30 cellular contexts compared by ENCODE assay signal in the genomic region with DNA sequence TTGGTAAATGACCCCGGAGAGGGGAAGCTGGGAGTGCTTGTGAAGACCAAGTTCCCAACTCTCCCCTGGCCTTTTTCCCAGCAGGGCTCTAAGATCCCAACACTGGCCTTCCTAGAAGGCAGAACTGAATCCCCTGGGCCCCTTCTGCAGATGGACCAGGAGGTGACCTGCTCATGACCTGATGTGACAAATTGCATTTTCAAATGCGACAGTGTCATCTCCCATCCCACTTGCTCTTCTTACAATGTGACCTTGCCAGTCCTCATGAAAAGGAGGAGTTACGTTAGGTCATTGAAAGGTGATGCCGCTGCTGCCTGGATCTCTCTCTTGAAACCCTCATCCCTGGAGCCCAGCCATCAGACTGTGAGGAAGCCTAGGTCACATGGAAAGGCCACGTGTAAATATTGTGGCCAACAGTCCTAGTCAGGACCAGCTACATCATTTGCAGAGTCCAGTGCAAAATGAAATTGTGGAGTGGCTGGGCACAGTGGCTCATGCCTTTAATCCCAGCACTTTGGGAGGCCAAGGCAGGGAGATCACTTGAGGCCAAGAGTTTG. TPM values are rescaled to one million over a fixed set of nuclear protein-coding genes. Genes with fewer than 3 reads are reported as not detected.
A peak's percentile ranks its signal among the peaks of the same experiment; 100 is the strongest.
DNase-seq lines count a peak whose midpoint lies in the region; TF ChIP-seq lines count a peak whose summit lies in the region.
"Had no signal": no experiment of that assay in that cellular context is flagged by ENCODE, and none has a peak within 500 bp of the region (broad histone marks: within the 10 kb centered on the region; RNA-seq: fewer than 3 reads in every experiment).

No MANE protein-coding gene starts in this region.

- H3K36me3 Mint-ChIP-seq in brain (peaks cover 10% of the 10 kb centered on the region), neural progenitor cell (no peaks in the 10 kb centered on the region)

- H3K9me2 ChIP-seq in OCI-LY7 (ENCODE audit: insufficient read depth, low read length) = no peaks in the 10 kb centered on the region

- H4K20me1 ChIP-seq in neural progenitor cell (ENCODE audit: low read depth) = peaks cover 11% of the 10 kb centered on the region
- no peaks in the 10 kb centered on the region for H4K20me1 ChIP-seq in OCI-LY7 (ENCODE audit: insufficient read depth, low read length)

- BruUV-seq in OCI-LY7 (replicated peaks; lab: Mats Ljungman, UMichigan) = no TSS peak

- POLR2A ChIA-PET in OCI-LY7 (lab: Charles Lee) = interaction anchor here (0.7 kb wide), 2 partner anchors 108 to 221 kb away, joined by 3 to 4 read pairs; no protein-coding TSS in a partner anchor

- H3K4me1 Mint-ChIP-seq in brain = peaks cover 8% of the 10 kb centered on the region
- H3K4me1 Mint-ChIP-seq in neural progenitor cell = peaks cover 11% of the 10 kb centered on the region
- H3K4me1 Mint-ChIP-seq: activated CD4-positive, alpha-beta memory T cell treated with anti-CD3 and anti-CD28 coated beads, Interleukin-2, amount 10 ng/mL, durations not matched to agents 7 days and 5 days; activated naive CD8-positive, alpha-beta T cell treated with anti-CD3 and anti-CD28 coated beads, Interleukin-2, amount 50 U/mL, for 24 hours had no signal

- H3K27ac ChIP-seq in neural progenitor cell = no peak overlapping the region
- H3K27ac ChIP-seq in OCI-LY7 (ENCODE audit: low read depth, low read length, poor library complexity, severe bottlenecking) = no peak overlapping the region
- H3K27ac ChIP-seq: C4-2B, gastroesophageal sphincter, RWPE1, skin epidermis, uterus had no signal

- H3K4me1 ChIP-seq in neural progenitor cell (peaks cover 21% of the 10 kb centered on the region), OCI-LY7 (ENCODE audit: insufficient read depth, low read length, poor library complexity, severe bottlenecking) (no peaks in the 10 kb centered on the region)
- H3K4me1 ChIP-seq: Caco-2, gastroesophageal sphincter, uterus had no signal

- peaks cover 3% of the 10 kb centered on the region for H3K27me3 Mint-ChIP-seq in brain
- peaks cover 2% of the 10 kb centered on the region for H3K27me3 Mint-ChIP-seq in neural progenitor cell (ENCODE audit: insufficient read depth, low read depth)

- H3K9me3 ChIP-seq in neural progenitor cell (ENCODE audit: low read depth) (no peaks in the 10 kb centered on the region), OCI-LY7 (ENCODE audit: low read length) (no peaks in the 10 kb centered on the region)
- H3K9me3 ChIP-seq: Caco-2, gastroesophageal sphincter, uterus had no signal

- CTCF ChIA-PET in OCI-LY7 (lab: Charles Lee; ENCODE audit: unreplicated experiment) = no interaction called here

- H3K27ac Mint-ChIP-seq in brain = peak overlapping the region in 3 of 5 experiments; percentile 26 to 77 (median 65)
- no peak overlapping the region for H3K27ac Mint-ChIP-seq in neural progenitor cell
- H3K27ac Mint-ChIP-seq: activated CD4-positive, alpha-beta memory T cell treated with anti-CD3 and anti-CD28 coated beads, Interleukin-2, amount 10 ng/mL, durations not matched to agents 7 days and 5 days; activated naive CD8-positive, alpha-beta T cell treated with anti-CD3 and anti-CD28 coated beads, Interleukin-2, amount 50 U/mL, for 24 hours; activated T-helper 2 cell treated with anti-CD3 and anti-CD28 coated beads, Interferon-gamma antibody, Interleukin-2, Interleukin-4, amounts not matched to agents 10 μg/mL and 5 μg/mL and 100 μg/mL, durations not matched to agents 14 hours and 24 hours and 36 hours; stimulated activated naive CD8-positive, alpha-beta T cell treated with anti-CD3 and anti-CD28 coated beads, Interleukin-15, Interleukin-2, amounts not matched to agents 100 ng/mL and 50 ng/mL, for 24 hours; T-helper 1 cell treated with Interleukin-12 subunit alpha and Interleukin-12 subunit beta and Interleukin-4 antibody, amounts not matched to agents 30 μg/mL and 1 μg/mL, for 36 hours had no signal

- DNase-seq in NCI-H2196 treated with DMSO at 0.1 percent for 48 hours (lab: John Stamatoyannopoulos, UW; ENCODE audit: unreplicated experiment) (peak; percentile 38), neural progenitor cell (ENCODE audit: low spot score) (no peak), OCI-LY7 (ENCODE audit: low spot score) (no peak)
- DNase-seq in effector CD8-positive, alpha-beta T cell (lab: John Stamatoyannopoulos, UW) = no peak
- DNase-seq: activated CD4-positive, alpha-beta memory T cell treated with anti-CD3 and anti-CD28 coated beads, Interleukin-2, amount 10 ng/mL, durations not matched to agents 7 days and 5 days; activated CD4-positive, CD25-positive, alpha-beta regulatory T cell treated with anti-CD3 and anti-CD28 coated beads, Interleukin-2, amount 50 U/mL, for 72 hours; activated CD8-positive, alpha-beta memory T cell treated with anti-CD3 and anti-CD28 coated beads, Interleukin-2, amount 50 U/mL, for 48 hours; activated naive CD8-positive, alpha-beta T cell treated with anti-CD3 and anti-CD28 coated beads, Interleukin-2, amount 50 U/mL, for 24 hours; midbrain; naive thymus-derived CD8-positive, alpha-beta T cell; NCI-H1092 treated with DMSO at 0.1 percent for 48 hours; NCI-H2081; NCI-H446; NCI-H774; uterus had no signal

- H3K9ac ChIP-seq in neural progenitor cell = no peak overlapping the region

- H2AFZ ChIP-seq in neural progenitor cell (replicated peaks) (no peak overlapping the region), OCI-LY7 (ENCODE audit: low read length) (no peak overlapping the region)

- H3K9me3 Mint-ChIP-seq in brain = no peaks in the 10 kb centered on the region
- H3K9me3 Mint-ChIP-seq in neural progenitor cell = no peaks in the 10 kb centered on the region
- H3K9me3 Mint-ChIP-seq: activated CD4-positive, alpha-beta memory T cell treated with anti-CD3 and anti-CD28 coated beads, Interleukin-2, amount 10 ng/mL, durations not matched to agents 7 days and 5 days; activated naive CD8-positive, alpha-beta T cell treated with anti-CD3 and anti-CD28 coated beads, Interleukin-2, amount 50 U/mL, for 24 hours; activated T-helper 2 cell treated with anti-CD3 and anti-CD28 coated beads, Interferon-gamma antibody, Interleukin-2, Interleukin-4, amounts not matched to agents 10 μg/mL and 5 μg/mL and 100 μg/mL, durations not matched to agents 14 hours and 24 hours and 36 hours; naive thymus-derived CD8-positive, alpha-beta T cell; stimulated activated naive CD8-positive, alpha-beta T cell treated with anti-CD3 and anti-CD28 coated beads, Interleukin-15, Interleukin-2, amounts not matched to agents 100 ng/mL and 50 ng/mL, for 24 hours; T-helper 1 cell treated with Interleukin-12 subunit alpha and Interleukin-12 subunit beta and Interleukin-4 antibody, amounts not matched to agents 30 μg/mL and 1 μg/mL, for 36 hours had no signal

- peaks cover 10% of the 10 kb centered on the region for H3K27me3 ChIP-seq in neural progenitor cell
- H3K27me3 ChIP-seq: dorsolateral prefrontal cortex, uterus had no signal

- no peak overlapping the region for H3K4me3 ChIP-seq in neural progenitor cell
- H3K4me3 ChIP-seq in OCI-LY7 (ENCODE audit: low read depth, low read length, poor library complexity, severe bottlenecking) = no peak overlapping the region
- H3K4me3 ChIP-seq: dorsolateral prefrontal cortex, gastroesophageal sphincter, skin epidermis, uterus had no signal

- H3K36me3 ChIP-seq in neural progenitor cell (no peaks in the 10 kb centered on the region), OCI-LY7 (ENCODE audit: insufficient read depth, low read length) (no peaks in the 10 kb centered on the region)
- H3K36me3 ChIP-seq: gastroesophageal sphincter, uterus had no signal

- H3K79me2 ChIP-seq in neural progenitor cell (ENCODE audit: low read depth) (no peaks in the 10 kb centered on the region), OCI-LY7 (ENCODE audit: insufficient read depth, low read depth, low read length) (no peaks in the 10 kb centered on the region)

- H3K4me3 Mint-ChIP-seq in brain (no peak overlapping the region), neural progenitor cell (peak overlapping the region; percentile 50)
- H3K4me3 Mint-ChIP-seq: activated CD4-positive, alpha-beta memory T cell treated with anti-CD3 and anti-CD28 coated beads, Interleukin-2, amount 10 ng/mL, durations not matched to agents 7 days and 5 days; activated naive CD8-positive, alpha-beta T cell treated with anti-CD3 and anti-CD28 coated beads, Interleukin-2, amount 50 U/mL, for 24 hours; naive thymus-derived CD8-positive, alpha-beta T cell; stimulated activated naive CD8-positive, alpha-beta T cell treated with anti-CD3 and anti-CD28 coated beads, Interleukin-15, Interleukin-2, amounts not matched to agents 100 ng/mL and 50 ng/mL, for 24 hours; T-helper 1 cell treated with Interleukin-12 subunit alpha and Interleukin-12 subunit beta and Interleukin-4 antibody, amounts not matched to agents 30 μg/mL and 1 μg/mL, for 36 hours had no signal

- TF ChIP-seq CTCF in brain (conservative IDR thresholded peaks at IDR 0.05) (no peak), neural progenitor cell (IDR thresholded peaks at IDR 0.05) (no peak), OCI-LY7 (conservative IDR thresholded peaks at IDR 0.05; ENCODE audit: low read length) (no peak)

- peak overlapping the region; percentile 71 for H3K4me2 ChIP-seq in neural progenitor cell
- H3K4me2 ChIP-seq in OCI-LY7 (ENCODE audit: low read length) = no peak overlapping the region

- H3F3A ChIP-seq in neural progenitor cell (ENCODE audit: low read depth) = peaks cover 22% of the 10 kb centered on the region

- intact Hi-C loops in OCI-LY7 (cut with micrococcal nuclease; ENCODE audit: unreplicated experiment) = no loop called here

RNA-seq across cellular contexts. Expression of gene C1QTNF4, which starts 5.7 kb away (rescaled TPM):
- polyA plus RNA-seq in brain (ENCODE audit: insufficient read depth, low read depth, low replicate concordance) = 15.8 TPM
- total RNA-seq in neural progenitor cell (ENCODE audit: low replicate concordance) = 0.39 and 9.7 TPM in 2 replicates
- total RNA-seq in OCI-LY7 (2014; rRNA removed; shearing (Covaris generic)) = 3.6 TPM in 1 of 2 replicates, not detected in the other
- total RNA-seq in OCI-LY7 (2022) = 0.30 TPM in 1 of 2 replicates, not detected in the other
- total RNA-seq: SK-MEL-5 had no signal
- polyA plus RNA-seq: fibroblast of lung had no signal

RNA-seq across cellular contexts. Expression of gene FAM180B, which starts 13.4 kb away (rescaled TPM):
- polyA plus RNA-seq in brain (ENCODE audit: insufficient read depth, low read depth, low replicate concordance) = not detected
- total RNA-seq in neural progenitor cell (ENCODE audit: low replicate concordance) (not detected in 2 replicates), OCI-LY7 (2022) (0.23 and 0.26 TPM in 2 replicates)
- 0.22 and 0.85 TPM in 2 replicates for total RNA-seq in OCI-LY7 (2014; rRNA removed; shearing (Covaris generic))
- total RNA-seq: Caco-2, cerebellum, endothelial cell of umbilical vein, fibroblast of lung, liver had no signal
- polyA plus RNA-seq: endothelial cell of umbilical vein; fibroblast of lung; liver; naive thymus-derived CD8-positive, alpha-beta T cell had no signal

RNA-seq across cellular contexts. Expression of gene NDUFS3, which starts 21.0 kb away (rescaled TPM):
- polyA plus RNA-seq in brain (ENCODE audit: insufficient read depth, low read depth, low replicate concordance) = 158 TPM
- total RNA-seq in neural progenitor cell (ENCODE audit: low replicate concordance) (78.9 and 91.2 TPM in 2 replicates), OCI-LY7 (2022) (122 and 135 TPM in 2 replicates)
- total RNA-seq in OCI-LY7 (2014; rRNA removed; shearing (Covaris generic)) = 73.9 and 92.7 TPM in 2 replicates

RNA-seq across cellular contexts. Expression of gene KBTBD4, which starts 21.1 kb away (rescaled TPM):
- 19.2 TPM for polyA plus RNA-seq in brain (ENCODE audit: insufficient read depth, low read depth, low replicate concordance)
- 19.5 and 23.9 TPM in 2 replicates for total RNA-seq in neural progenitor cell (ENCODE audit: low replicate concordance)
- 25.2 and 25.8 TPM in 2 replicates for total RNA-seq in OCI-LY7 (2014; rRNA removed; shearing (Covaris generic))
- total RNA-seq in OCI-LY7 (2022) = 18.4 and 18.6 TPM in 2 replicates

RNA-seq across cellular contexts. Expression of gene PTPMT1, which starts 34.5 kb away (rescaled TPM):
- polyA plus RNA-seq in brain (ENCODE audit: insufficient read depth, low read depth, low replicate concordance) = 52.2 TPM
- total RNA-seq in neural progenitor cell (ENCODE audit: low replicate concordance) (60.4 and 73.6 TPM in 2 replicates), OCI-LY7 (2022) (27.6 TPM in 2 replicates)
- 52.6 and 62.8 TPM in 2 replicates for total RNA-seq in OCI-LY7 (2014; rRNA removed; shearing (Covaris generic))
